In genomic region chr1:161045749-161046573, GRCh38 we compare ENCODE assay signal across 1 cellular context.
A peak's percentile ranks its signal among the peaks of the same experiment; 100 is the strongest.
TF ChIP-seq lines count a peak whose summit lies in the region.

A gene with protein sequence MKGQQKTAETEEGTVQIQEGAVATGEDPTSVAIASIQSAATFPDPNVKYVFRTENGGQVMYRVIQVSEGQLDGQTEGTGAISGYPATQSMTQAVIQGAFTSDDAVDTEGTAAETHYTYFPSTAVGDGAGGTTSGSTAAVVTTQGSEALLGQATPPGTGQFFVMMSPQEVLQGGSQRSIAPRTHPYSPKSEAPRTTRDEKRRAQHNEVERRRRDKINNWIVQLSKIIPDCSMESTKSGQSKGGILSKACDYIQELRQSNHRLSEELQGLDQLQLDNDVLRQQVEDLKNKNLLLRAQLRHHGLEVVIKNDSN (minus strand): TSS chr1:161045977. CDS start chr1:161043275, 2,702 bp downstream.

TF ChIP-seq in HepG2, 621 proteins besides CTCF, POLR2A, EP300 and RAD21 (continued from another document and continues in another):
- TF ChIP-seq, protein P1, sequence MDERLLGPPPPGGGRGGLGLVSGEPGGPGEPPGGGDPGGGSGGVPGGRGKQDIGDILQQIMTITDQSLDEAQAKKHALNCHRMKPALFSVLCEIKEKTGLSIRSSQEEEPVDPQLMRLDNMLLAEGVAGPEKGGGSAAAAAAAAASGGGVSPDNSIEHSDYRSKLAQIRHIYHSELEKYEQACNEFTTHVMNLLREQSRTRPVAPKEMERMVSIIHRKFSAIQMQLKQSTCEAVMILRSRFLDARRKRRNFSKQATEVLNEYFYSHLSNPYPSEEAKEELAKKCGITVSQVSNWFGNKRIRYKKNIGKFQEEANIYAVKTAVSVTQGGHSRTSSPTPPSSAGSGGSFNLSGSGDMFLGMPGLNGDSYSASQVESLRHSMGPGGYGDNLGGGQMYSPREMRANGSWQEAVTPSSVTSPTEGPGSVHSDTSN (CRISPR knock-in tag; IDR thresholded peaks at IDR 0.05), result no peak
- TF ChIP-seq, protein P2, sequence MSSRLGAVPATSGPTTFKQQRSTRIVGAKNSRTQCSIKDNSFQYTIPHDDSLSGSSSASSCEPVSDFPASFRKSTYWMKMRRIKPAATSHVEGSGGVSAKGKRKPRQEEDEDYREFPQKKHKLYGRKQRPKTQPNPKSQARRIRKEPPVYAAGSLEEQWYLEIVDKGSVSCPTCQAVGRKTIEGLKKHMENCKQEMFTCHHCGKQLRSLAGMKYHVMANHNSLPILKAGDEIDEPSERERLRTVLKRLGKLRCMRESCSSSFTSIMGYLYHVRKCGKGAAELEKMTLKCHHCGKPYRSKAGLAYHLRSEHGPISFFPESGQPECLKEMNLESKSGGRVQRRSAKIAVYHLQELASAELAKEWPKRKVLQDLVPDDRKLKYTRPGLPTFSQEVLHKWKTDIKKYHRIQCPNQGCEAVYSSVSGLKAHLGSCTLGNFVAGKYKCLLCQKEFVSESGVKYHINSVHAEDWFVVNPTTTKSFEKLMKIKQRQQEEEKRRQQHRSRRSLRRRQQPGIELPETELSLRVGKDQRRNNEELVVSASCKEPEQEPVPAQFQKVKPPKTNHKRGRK (CRISPR knock-in tag; IDR thresholded peaks at IDR 0.05), result no peak
- no peak for TF ChIP-seq SKI (IDR thresholded peaks at IDR 0.05; ENCODE audit: partially characterized antibody)
- TF ChIP-seq ARNT (IDR thresholded peaks at IDR 0.05), result no peak
- no peak for TF ChIP-seq XBP1 (CRISPR knock-in tag; IDR thresholded peaks at IDR 0.05)
- TF ChIP-seq ATRX (CRISPR knock-in tag; IDR thresholded peaks at IDR 0.05; ENCODE audit: borderline replicate concordance), result no peak
- peak; percentile 75 for TF ChIP-seq RBFOX2 (IDR thresholded peaks at IDR 0.05; ENCODE audit: low read depth, low read length)
- TF ChIP-seq ELF3 (CRISPR knock-in tag; IDR thresholded peaks at IDR 0.05), result peak; percentile 36; the same call in 1 of the 2 replicates
- TF ChIP-seq, protein P3, sequence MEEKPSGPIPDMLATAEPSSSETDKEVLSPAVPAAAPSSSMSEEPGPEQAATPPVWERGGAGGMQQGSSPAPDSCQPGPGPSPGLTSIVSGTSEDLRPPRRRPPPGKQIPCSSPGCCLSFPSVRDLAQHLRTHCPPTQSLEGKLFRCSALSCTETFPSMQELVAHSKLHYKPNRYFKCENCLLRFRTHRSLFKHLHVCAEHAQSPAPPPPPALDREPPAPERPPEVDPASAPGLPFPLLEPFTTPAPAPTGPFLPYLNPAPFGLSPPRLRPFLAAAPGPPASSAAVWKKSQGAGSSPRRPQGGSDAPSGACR (CRISPR knock-in tag; IDR thresholded peaks at IDR 0.05), result peak; percentile 30; the same call in 1 of the 2 replicates
- TF ChIP-seq RORA (CRISPR knock-in tag; IDR thresholded peaks at IDR 0.05), result 0 out of 2 replicates have a peak, but pooled peaks have one; percentile 80
- no peak for TF ChIP-seq ZNF616 (CRISPR knock-in tag; IDR thresholded peaks at IDR 0.05; ENCODE audit: low read depth)
- TF ChIP-seq FOXO1 (CRISPR knock-in tag; IDR thresholded peaks at IDR 0.05), result no peak; the same call in 1 of the 2 replicates
- TF ChIP-seq, protein P4, sequence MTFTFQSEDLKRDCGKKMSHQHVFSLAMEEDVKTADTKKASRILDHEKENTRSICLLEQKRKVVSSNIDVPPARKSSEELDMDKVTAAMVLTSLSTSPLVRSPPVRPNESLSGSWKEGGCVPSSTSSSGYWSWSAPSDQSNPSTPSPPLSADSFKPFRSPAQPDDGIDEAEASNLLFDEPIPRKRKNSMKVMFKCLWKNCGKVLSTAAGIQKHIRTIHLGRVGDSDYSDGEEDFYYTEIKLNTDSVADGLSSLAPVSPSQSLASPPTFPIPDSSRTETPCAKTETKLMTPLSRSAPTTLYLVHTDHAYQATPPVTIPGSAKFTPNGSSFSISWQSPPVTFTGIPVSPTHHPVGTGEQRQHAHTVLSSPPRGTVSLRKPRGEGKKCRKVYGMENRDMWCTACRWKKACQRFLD (CRISPR knock-in tag; IDR thresholded peaks at IDR 0.05; ENCODE audit: borderline replicate concordance), result no peak
- TF ChIP-seq, protein P5, sequence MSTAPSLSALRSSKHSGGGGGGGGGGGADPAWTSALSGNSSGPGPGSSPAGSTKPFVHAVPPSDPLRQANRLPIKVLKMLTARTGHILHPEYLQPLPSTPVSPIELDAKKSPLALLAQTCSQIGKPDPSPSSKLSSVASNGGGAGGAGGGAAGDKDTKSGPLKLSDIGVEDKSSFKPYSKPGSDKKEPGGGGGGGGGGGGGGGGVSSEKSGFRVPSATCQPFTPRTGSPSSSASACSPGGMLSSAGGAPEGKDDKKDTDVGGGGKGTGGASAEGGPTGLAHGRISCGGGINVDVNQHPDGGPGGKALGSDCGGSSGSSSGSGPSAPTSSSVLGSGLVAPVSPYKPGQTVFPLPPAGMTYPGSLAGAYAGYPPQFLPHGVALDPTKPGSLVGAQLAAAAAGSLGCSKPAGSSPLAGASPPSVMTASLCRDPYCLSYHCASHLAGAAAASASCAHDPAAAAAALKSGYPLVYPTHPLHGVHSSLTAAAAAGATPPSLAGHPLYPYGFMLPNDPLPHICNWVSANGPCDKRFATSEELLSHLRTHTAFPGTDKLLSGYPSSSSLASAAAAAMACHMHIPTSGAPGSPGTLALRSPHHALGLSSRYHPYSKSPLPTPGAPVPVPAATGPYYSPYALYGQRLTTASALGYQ (CRISPR knock-in tag; IDR thresholded peaks at IDR 0.05), result no peak
- peak; percentile 77 for TF ChIP-seq ZNF430 (CRISPR knock-in tag; IDR thresholded peaks at IDR 0.05)
- TF ChIP-seq, protein P6, sequence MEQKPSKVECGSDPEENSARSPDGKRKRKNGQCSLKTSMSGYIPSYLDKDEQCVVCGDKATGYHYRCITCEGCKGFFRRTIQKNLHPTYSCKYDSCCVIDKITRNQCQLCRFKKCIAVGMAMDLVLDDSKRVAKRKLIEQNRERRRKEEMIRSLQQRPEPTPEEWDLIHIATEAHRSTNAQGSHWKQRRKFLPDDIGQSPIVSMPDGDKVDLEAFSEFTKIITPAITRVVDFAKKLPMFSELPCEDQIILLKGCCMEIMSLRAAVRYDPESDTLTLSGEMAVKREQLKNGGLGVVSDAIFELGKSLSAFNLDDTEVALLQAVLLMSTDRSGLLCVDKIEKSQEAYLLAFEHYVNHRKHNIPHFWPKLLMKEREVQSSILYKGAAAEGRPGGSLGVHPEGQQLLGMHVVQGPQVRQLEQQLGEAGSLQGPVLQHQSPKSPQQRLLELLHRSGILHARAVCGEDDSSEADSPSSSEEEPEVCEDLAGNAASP (CRISPR knock-in tag; IDR thresholded peaks at IDR 0.05; ENCODE audit: borderline replicate concordance), result no peak
- TF ChIP-seq, protein P7, sequence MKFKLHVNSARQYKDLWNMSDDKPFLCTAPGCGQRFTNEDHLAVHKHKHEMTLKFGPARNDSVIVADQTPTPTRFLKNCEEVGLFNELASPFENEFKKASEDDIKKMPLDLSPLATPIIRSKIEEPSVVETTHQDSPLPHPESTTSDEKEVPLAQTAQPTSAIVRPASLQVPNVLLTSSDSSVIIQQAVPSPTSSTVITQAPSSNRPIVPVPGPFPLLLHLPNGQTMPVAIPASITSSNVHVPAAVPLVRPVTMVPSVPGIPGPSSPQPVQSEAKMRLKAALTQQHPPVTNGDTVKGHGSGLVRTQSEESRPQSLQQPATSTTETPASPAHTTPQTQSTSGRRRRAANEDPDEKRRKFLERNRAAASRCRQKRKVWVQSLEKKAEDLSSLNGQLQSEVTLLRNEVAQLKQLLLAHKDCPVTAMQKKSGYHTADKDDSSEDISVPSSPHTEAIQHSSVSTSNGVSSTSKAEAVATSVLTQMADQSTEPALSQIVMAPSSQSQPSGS (CRISPR knock-in tag; IDR thresholded peaks at IDR 0.05), result peak; percentile 56; the same call in 1 of the 2 replicates
- no peak for TF ChIP-seq ZBTB7B (CRISPR knock-in tag; IDR thresholded peaks at IDR 0.05)
- TF ChIP-seq, protein P8, sequence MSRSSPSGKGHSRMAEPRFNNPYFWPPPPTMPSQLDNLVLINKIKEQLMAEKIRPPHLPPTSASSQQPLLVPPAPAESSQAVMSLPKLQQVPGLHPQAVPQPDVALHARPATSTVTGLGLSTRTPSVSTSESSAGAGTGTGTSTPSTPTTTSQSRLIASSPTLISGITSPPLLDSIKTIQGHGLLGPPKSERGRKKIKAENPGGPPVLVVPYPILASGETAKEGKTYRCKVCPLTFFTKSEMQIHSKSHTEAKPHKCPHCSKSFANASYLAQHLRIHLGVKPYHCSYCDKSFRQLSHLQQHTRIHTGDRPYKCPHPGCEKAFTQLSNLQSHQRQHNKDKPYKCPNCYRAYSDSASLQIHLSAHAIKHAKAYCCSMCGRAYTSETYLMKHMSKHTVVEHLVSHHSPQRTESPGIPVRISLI (CRISPR knock-in tag; IDR thresholded peaks at IDR 0.05; ENCODE audit: borderline replicate concordance), result no peak
- no peak for TF ChIP-seq MIER2 (CRISPR knock-in tag; IDR thresholded peaks at IDR 0.05)
- TF ChIP-seq SOX5 (CRISPR knock-in tag; IDR thresholded peaks at IDR 0.05; ENCODE audit: borderline replicate concordance), result peak; percentile 32; the same call in 1 of the 2 replicates
- TF ChIP-seq, protein P9, sequence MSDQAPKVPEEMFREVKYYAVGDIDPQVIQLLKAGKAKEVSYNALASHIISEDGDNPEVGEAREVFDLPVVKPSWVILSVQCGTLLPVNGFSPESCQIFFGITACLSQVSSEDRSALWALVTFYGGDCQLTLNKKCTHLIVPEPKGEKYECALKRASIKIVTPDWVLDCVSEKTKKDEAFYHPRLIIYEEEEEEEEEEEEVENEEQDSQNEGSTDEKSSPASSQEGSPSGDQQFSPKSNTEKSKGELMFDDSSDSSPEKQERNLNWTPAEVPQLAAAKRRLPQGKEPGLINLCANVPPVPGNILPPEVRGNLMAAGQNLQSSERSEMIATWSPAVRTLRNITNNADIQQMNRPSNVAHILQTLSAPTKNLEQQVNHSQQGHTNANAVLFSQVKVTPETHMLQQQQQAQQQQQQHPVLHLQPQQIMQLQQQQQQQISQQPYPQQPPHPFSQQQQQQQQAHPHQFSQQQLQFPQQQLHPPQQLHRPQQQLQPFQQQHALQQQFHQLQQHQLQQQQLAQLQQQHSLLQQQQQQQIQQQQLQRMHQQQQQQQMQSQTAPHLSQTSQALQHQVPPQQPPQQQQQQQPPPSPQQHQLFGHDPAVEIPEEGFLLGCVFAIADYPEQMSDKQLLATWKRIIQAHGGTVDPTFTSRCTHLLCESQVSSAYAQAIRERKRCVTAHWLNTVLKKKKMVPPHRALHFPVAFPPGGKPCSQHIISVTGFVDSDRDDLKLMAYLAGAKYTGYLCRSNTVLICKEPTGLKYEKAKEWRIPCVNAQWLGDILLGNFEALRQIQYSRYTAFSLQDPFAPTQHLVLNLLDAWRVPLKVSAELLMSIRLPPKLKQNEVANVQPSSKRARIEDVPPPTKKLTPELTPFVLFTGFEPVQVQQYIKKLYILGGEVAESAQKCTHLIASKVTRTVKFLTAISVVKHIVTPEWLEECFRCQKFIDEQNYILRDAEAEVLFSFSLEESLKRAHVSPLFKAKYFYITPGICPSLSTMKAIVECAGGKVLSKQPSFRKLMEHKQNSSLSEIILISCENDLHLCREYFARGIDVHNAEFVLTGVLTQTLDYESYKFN (CRISPR knock-in tag; conservative IDR thresholded peaks at IDR 0.05), result peak; percentile 45
- TF ChIP-seq CCAR2 (optimal IDR thresholded peaks at IDR 0.05; ENCODE audit: low read depth, low read length), result no peak
- TF ChIP-seq ZKSCAN5 (CRISPR knock-in tag; IDR thresholded peaks at IDR 0.05), result no peak
- TF ChIP-seq, protein P10, sequence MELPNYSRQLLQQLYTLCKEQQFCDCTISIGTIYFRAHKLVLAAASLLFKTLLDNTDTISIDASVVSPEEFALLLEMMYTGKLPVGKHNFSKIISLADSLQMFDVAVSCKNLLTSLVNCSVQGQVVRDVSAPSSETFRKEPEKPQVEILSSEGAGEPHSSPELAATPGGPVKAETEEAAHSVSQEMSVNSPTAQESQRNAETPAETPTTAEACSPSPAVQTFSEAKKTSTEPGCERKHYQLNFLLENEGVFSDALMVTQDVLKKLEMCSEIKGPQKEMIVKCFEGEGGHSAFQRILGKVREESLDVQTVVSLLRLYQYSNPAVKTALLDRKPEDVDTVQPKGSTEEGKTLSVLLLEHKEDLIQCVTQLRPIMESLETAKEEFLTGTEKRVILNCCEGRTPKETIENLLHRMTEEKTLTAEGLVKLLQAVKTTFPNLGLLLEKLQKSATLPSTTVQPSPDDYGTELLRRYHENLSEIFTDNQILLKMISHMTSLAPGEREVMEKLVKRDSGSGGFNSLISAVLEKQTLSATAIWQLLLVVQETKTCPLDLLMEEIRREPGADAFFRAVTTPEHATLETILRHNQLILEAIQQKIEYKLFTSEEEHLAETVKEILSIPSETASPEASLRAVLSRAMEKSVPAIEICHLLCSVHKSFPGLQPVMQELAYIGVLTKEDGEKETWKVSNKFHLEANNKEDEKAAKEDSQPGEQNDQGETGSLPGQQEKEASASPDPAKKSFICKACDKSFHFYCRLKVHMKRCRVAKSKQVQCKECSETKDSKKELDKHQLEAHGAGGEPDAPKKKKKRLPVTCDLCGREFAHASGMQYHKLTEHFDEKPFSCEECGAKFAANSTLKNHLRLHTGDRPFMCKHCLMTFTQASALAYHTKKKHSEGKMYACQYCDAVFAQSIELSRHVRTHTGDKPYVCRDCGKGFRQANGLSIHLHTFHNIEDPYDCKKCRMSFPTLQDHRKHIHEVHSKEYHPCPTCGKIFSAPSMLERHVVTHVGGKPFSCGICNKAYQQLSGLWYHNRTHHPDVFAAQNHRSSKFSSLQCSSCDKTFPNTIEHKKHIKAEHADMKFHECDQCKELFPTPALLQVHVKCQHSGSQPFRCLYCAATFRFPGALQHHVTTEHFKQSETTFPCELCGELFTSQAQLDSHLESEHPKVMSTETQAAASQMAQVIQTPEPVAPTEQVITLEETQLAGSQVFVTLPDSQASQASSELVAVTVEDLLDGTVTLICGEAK (IDR thresholded peaks at IDR 0.05), result peak; percentile 83
- TF ChIP-seq, protein P10 (CRISPR knock-in tag; IDR thresholded peaks at IDR 0.05), result peak; percentile 45
- TF ChIP-seq ZNF547 (CRISPR knock-in tag; IDR thresholded peaks at IDR 0.05), result no peak; the same call in none of the 2 replicates
- no peak for TF ChIP-seq CC2D1A (CRISPR knock-in tag; IDR thresholded peaks at IDR 0.05)
- TF ChIP-seq ZNF350 (CRISPR knock-in tag; IDR thresholded peaks at IDR 0.05; ENCODE audit: borderline replicate concordance, low read depth), result peak; percentile 85
- TF ChIP-seq ZNF564 (CRISPR knock-in tag; IDR thresholded peaks at IDR 0.05), result peak; percentile 76
